In the genomic region with DNA sequence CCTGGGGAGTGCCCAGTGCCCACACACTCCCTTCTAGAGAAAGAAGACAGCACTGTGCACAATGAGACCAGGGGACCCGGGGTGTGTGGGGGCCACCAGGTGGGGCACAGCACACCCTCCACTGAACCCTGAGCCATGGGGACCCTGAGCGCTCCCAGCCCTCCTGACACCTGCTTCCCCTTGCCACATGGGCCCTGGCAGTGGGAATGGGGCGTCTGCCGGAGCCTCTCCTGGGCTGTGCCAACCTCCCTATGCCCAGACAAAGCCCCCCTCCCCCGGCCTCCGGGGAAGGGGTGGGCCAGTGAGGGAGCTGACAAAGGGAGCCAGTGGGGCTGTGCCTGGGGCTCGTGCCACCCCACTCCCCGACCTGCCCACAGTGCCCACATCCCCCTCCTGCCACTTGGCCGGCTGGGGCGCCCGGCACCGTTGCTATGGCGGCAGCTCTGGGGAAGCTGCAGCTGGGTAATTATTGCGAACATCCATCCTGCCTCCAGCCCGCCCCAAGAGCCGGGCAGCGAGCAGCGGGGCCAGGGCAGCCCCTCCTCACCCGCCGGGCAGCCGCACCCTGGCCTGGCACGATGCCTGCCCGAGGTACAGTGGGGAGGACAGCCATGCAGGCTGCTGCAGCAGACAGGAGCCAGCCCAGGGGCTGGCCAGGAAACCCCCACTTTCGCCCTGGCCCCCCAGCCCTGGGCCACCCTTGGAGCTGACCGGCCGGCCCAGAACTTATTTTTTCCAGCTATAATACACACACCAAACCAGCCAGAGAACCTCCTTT, we compare ENCODE assay signal across 1 cellular context.
A peak's percentile ranks its signal among the peaks of the same experiment; 100 is the strongest.
TF ChIP-seq lines count a peak whose summit lies in the region.

No MANE protein-coding gene starts in this region.

TF ChIP-seq in HepG2, 621 proteins besides CTCF, POLR2A, EP300 and RAD21 (continued from another document):
- TF ChIP-seq, protein P1, sequence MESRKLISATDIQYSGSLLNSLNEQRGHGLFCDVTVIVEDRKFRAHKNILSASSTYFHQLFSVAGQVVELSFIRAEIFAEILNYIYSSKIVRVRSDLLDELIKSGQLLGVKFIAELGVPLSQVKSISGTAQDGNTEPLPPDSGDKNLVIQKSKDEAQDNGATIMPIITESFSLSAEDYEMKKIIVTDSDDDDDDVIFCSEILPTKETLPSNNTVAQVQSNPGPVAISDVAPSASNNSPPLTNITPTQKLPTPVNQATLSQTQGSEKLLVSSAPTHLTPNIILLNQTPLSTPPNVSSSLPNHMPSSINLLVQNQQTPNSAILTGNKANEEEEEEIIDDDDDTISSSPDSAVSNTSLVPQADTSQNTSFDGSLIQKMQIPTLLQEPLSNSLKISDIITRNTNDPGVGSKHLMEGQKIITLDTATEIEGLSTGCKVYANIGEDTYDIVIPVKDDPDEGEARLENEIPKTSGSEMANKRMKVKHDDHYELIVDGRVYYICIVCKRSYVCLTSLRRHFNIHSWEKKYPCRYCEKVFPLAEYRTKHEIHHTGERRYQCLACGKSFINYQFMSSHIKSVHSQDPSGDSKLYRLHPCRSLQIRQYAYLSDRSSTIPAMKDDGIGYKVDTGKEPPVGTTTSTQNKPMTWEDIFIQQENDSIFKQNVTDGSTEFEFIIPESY (CRISPR knock-in tag; IDR thresholded peaks at IDR 0.05), result peak; percentile 6; the same call in 1 of the 2 replicates
- TF ChIP-seq HNRNPL (IDR thresholded peaks at IDR 0.05; ENCODE audit: low read depth, low read length) (peak; percentile 89), NCOA5 (CRISPR knock-in tag; IDR thresholded peaks at IDR 0.05) (no peak), FOXO1 (CRISPR knock-in tag; IDR thresholded peaks at IDR 0.05) (no peak)
